ENCODE assay signal across 8 cellular contexts in the genomic region with DNA sequence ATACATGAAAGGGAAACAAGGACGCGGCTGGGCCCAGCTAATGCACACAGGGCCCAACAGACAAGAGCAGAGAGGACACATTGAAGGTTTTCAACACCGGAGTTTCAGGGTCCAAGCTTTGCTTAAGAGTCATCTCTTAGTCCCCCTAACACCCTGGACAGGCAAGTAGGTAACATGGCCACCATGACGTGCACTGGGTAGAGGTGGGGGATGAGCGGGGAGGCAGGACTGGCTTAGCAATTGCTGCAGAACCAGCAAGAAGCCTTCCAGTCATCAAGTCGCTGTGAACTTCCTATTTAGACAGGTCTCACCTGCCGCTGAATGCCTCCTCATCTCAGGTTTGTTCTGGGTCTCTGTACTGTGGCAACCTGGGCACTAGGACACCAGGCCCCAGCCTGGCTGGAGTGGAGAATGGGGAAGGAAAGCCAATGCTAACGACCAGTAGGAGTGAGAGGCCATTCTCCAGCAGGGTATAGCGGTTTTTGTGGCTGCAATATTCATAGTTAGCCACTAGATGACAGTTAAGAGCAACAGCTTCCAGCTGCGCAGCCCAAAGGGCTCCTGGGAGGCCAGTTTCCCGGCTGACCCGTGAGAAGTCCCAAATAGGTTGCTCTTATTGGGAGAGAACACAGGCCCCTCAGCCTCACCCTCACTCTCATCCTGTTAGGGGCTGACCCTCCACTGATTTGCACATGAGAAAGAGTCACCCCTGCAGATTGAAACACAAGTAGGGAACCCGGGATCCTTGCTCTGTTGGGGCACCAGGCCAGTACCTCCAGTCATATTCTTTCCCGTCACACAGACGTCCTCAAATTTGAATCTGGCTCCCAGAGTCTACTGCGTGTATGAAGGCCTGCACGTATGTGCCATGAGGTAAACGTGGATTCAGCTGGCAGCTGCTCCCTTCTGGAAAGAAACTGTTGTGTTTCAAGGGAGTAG. TPM values are rescaled to one million over a fixed set of nuclear protein-coding genes. Genes with fewer than 3 reads are reported as not detected.
DNase-seq lines count a peak whose midpoint lies in the region; ATAC-seq and TF ChIP-seq lines count a peak whose summit lies in the region.

No MANE protein-coding gene starts in this region.

- no peak for TF ChIP-seq POLR2A in prostate gland (IDR thresholded peaks at IDR 0.05)

- H2AFZ ChIP-seq in OCI-LY7 (ENCODE audit: low read length) = peak overlapping the region; percentile 45; the same call in 1 of the 2 replicates

- POLR2A ChIA-PET in OCI-LY7 (lab: Charles Lee) = interaction anchor here (0.7 kb wide), 1 partner anchor 668 kb away, joined by 3 read pairs; no protein-coding TSS in a partner anchor

- no peak overlapping the region for H3K4me3 Mint-ChIP-seq in activated naive CD8-positive, alpha-beta T cell treated with anti-CD3 and anti-CD28 coated beads, Interleukin-2, amount 50 U/mL, for 24 hours

- H3K27me3 Mint-ChIP-seq in activated naive CD8-positive, alpha-beta T cell treated with anti-CD3 and anti-CD28 coated beads, Interleukin-2, amount 50 U/mL, for 24 hours = no peaks in the 10 kb centered on the region

- no peaks in the 10 kb centered on the region for H3K36me3 Mint-ChIP-seq in activated naive CD8-positive, alpha-beta T cell treated with anti-CD3 and anti-CD28 coated beads, Interleukin-2, amount 50 U/mL, for 24 hours (ENCODE audit: low read depth)

- H3K4me3 ChIP-seq in OCI-LY7 (ENCODE audit: low read depth, low read length, poor library complexity, severe bottlenecking) (no peak overlapping the region), prostate gland (no peak overlapping the region)

- intact Hi-C loops in OCI-LY7 (cut with micrococcal nuclease; ENCODE audit: unreplicated experiment) = loop anchor here (1.0 to 10.0 kb wide), 2 partner anchors 155 to 269 kb away; no protein-coding TSS in a partner anchor
- intact Hi-C loops in left cardiac atrium (cut with DNase I) = loop anchor here in 1 of 2 donors (5.0 kb wide), 1 partner anchor 267 kb away; no protein-coding TSS in a partner anchor
- intact Hi-C loops in prostate gland (cut with DNase I) = loop anchor here (5.0 to 10.0 kb wide), 3 partner anchors 82 to 645 kb away; a partner anchor contains a TSS

- no peaks in the 10 kb centered on the region for H4K20me1 ChIP-seq in OCI-LY7 (ENCODE audit: insufficient read depth, low read length)

- H3K4me2 ChIP-seq in OCI-LY7 (ENCODE audit: low read length) = peak overlapping the region; percentile 27; the same call in 1 of the 2 replicates

- no TSS peak for BruUV-seq in OCI-LY7 (replicated peaks; lab: Mats Ljungman, UMichigan)

- TF ChIP-seq CTCF in OCI-LY7 (conservative IDR thresholded peaks at IDR 0.05; ENCODE audit: low read length) (peak; percentile 81), prostate gland (IDR thresholded peaks at IDR 0.05) (peak; percentile 48 to 78 (median 73))

- DNase-seq in EH (ENCODE audit: low read depth) (peak; percentile 71), OCI-LY7 (ENCODE audit: low spot score) (peak; percentile 56), left cardiac atrium (peak; percentile 66), prostate gland (ENCODE audit: low spot score) (no peak), DMS79 treated with DMSO at 0.1 percent for 48 hours (lab: John Stamatoyannopoulos, UW) (no peak)
- peak; percentile 22 for DNase-seq in activated naive CD8-positive, alpha-beta T cell treated with anti-CD3 and anti-CD28 coated beads, Interleukin-2, amount 50 U/mL, for 24 hours

- H3K27ac ChIP-seq in OCI-LY7 (ENCODE audit: low read depth, low read length, poor library complexity, severe bottlenecking) (no peak overlapping the region), prostate gland (no peak overlapping the region)

- no peaks in the 10 kb centered on the region for H3K9me3 ChIP-seq in OCI-LY7 (ENCODE audit: low read length)
- H3K9me3 ChIP-seq in prostate gland = no peaks in the 10 kb centered on the region

- WGBS in prostate gland = 56% methylated on average over 18 of the region's 18 CpGs

- CTCF ChIA-PET in OCI-LY7 (lab: Charles Lee; ENCODE audit: unreplicated experiment) = no interaction called here

- H3K4me1 ChIP-seq in OCI-LY7 (ENCODE audit: insufficient read depth, low read length, poor library complexity, severe bottlenecking) (no peaks in the 10 kb centered on the region), prostate gland (replicated peaks) (no peaks in the 10 kb centered on the region)

- H3K9me3 Mint-ChIP-seq in activated naive CD8-positive, alpha-beta T cell treated with anti-CD3 and anti-CD28 coated beads, Interleukin-2, amount 50 U/mL, for 24 hours = no peaks in the 10 kb centered on the region

- H3K9me2 ChIP-seq in OCI-LY7 (ENCODE audit: insufficient read depth, low read length) = no peaks in the 10 kb centered on the region

- no peaks in the 10 kb centered on the region for H3K27me3 ChIP-seq in prostate gland (replicated peaks; ENCODE audit: insufficient read depth)

- no peaks in the 10 kb centered on the region for H3K79me2 ChIP-seq in OCI-LY7 (ENCODE audit: insufficient read depth, low read depth, low read length)

- H3K27ac Mint-ChIP-seq in activated naive CD8-positive, alpha-beta T cell treated with anti-CD3 and anti-CD28 coated beads, Interleukin-2, amount 50 U/mL, for 24 hours = no peak overlapping the region

- peak; percentile 92 for ATAC-seq in GM19438 (IDR thresholded peaks at IDR 0.05; ENCODE audit: low read depth, unreplicated experiment)
- peak; percentile 60 for ATAC-seq in HG03469 (IDR thresholded peaks at IDR 0.05; ENCODE audit: unreplicated experiment)
- peak; percentile 62 for ATAC-seq in activated naive CD8-positive, alpha-beta T cell treated with anti-CD3 and anti-CD28 coated beads, Interleukin-2, amount 50 U/mL, for 24 hours
- peak; percentile 86 to 88 for ATAC-seq in left cardiac atrium

- peaks cover 21% of the 10 kb centered on the region for H3K4me1 Mint-ChIP-seq in activated naive CD8-positive, alpha-beta T cell treated with anti-CD3 and anti-CD28 coated beads, Interleukin-2, amount 50 U/mL, for 24 hours

- H3K36me3 ChIP-seq in OCI-LY7 (ENCODE audit: insufficient read depth, low read length) (no peaks in the 10 kb centered on the region), prostate gland (no peaks in the 10 kb centered on the region)

RNA-seq across cellular contexts. Expression of a gene that starts 6.0 kb away (rescaled TPM):
- total RNA-seq in OCI-LY7 (2014; rRNA removed; shearing (Covaris generic)) = 14.7 and 15.4 TPM in 2 replicates
- total RNA-seq in OCI-LY7 (2022) = 17.1 and 18.4 TPM in 2 replicates
- total RNA-seq in left cardiac atrium = 10 to 100 TPM; 12.4 to 14.6 TPM
- total RNA-seq in prostate gland = 10 to 100 TPM; 24.1 to 34.1 TPM

RNA-seq across cellular contexts. Expression of a gene that starts 29.4 kb away (rescaled TPM):
- not detected in 2 replicates for total RNA-seq in OCI-LY7 (2014; rRNA removed; shearing (Covaris generic))
- total RNA-seq in OCI-LY7 (2022) (not detected in 2 replicates), left cardiac atrium (10 to 100 TPM in 1 of 2 donors, 1 to 10 TPM in 1; 7.1 to 19.9 TPM), prostate gland (1 to 10 TPM in 1 of 2 donors, under 1 TPM in 1; 0.36 to 1.4 TPM)

Comparison
In these comparisons a context has a peak if more than half of its experiments do, and no peak if none do; other contexts are left out.
1. DNase-seq: peak in EH (single experiment), OCI-LY7 (single experiment), activated naive CD8-positive, alpha-beta T cell treated with anti-CD3 and anti-CD28 coated beads, Interleukin-2, amount 50 U/mL, for 24 hours (single experiment) and left cardiac atrium (single experiment); none in prostate gland (single experiment) and DMS79 treated with DMSO at 0.1 percent for 48 hours (single experiment).
2. Peak in every context shown above with its lines, with median percentiles within 50 percentile points of each other: ATAC-seq.